In genomic region chr4:10055871-10056270, GRCh38 we compare ENCODE assay signal across 26 cellular contexts.
"Had no signal": no experiment of that assay in that cellular context is flagged by ENCODE, and none has a peak within 500 bp of the region (broad histone marks: within the 10 kb centered on the region; RNA-seq: fewer than 3 reads in every experiment).

No MANE protein-coding gene starts in this region.

- H3K9me3 ChIP-seq: gastroesophageal sphincter, testis had no signal

- H3K4me3 ChIP-seq: gastroesophageal sphincter, testis had no signal

- H3K4me3 Mint-ChIP-seq: activated B cell treated with CpG ODN at 0.5 μM for 24 hours; activated CD4-positive, alpha-beta T cell treated with anti-CD3 and anti-CD28 coated beads for 36 hours; activated naive CD4-positive, alpha-beta T cell treated with anti-CD3 and anti-CD28 coated beads for 36 hours; activated naive CD8-positive, alpha-beta T cell treated with anti-CD3 and anti-CD28 coated beads, Interleukin-2, amount 50 U/mL, for 24 hours; brain; dendritic cell treated with granulocyte-macrophage colony-stimulating factor and Interleukin-4, amounts not matched to agents 40 ng/mL and 50 ng/mL, for 4 days; memory B cell; nephron progenitor cell; stimulated activated naive B cell treated with anti-CD40 and anti-IgM and Interleukin-4, amounts not matched to agents 10 μg/mL and 1 μg/mL and 100 μg/mL, for 72 hours; T-helper 1 cell treated with Interleukin-12 subunit alpha and Interleukin-12 subunit beta and Interleukin-4 antibody, amounts not matched to agents 30 μg/mL and 1 μg/mL, for 36 hours; type B pancreatic cell had no signal

- ATAC-seq: activated CD4-positive, alpha-beta T cell treated with anti-CD3 and anti-CD28 coated beads for 36 hours; activated naive CD8-positive, alpha-beta T cell treated with anti-CD3 and anti-CD28 coated beads, Interleukin-2, amount 50 U/mL, for 24 hours; esophagus mucosa; left cardiac atrium; sciatic nerve; stimulated activated naive B cell treated with anti-CD40 and anti-IgM and Interleukin-4, amounts not matched to agents 10 μg/mL and 1 μg/mL and 100 μg/mL, for 72 hours had no signal

- H3K36me3 Mint-ChIP-seq: brain had no signal

- H3K27ac ChIP-seq: testis had no signal

- DNase-seq: activated B cell treated with CpG ODN at 0.5 μM for 24 hours; activated CD4-positive, alpha-beta T cell treated with anti-CD3 and anti-CD28 coated beads for 36 hours; activated CD4-positive, alpha-beta T cell treated with anti-CD3 and anti-CD28 coated beads, Interleukin-2, amount 50 U/mL, for 4 hours; activated CD8-positive, alpha-beta memory T cell treated with anti-CD3 and anti-CD28 coated beads for 24 hours; activated naive CD4-positive, alpha-beta T cell treated with anti-CD3 and anti-CD28 coated beads for 36 hours; activated naive CD8-positive, alpha-beta T cell treated with anti-CD3 and anti-CD28 coated beads, Interleukin-2, amount 50 U/mL, for 24 hours; activated T-cell treated with anti-CD3 and anti-CD28 coated beads, Interleukin-2, amount 50 U/mL, for 48 hours; anterior cingulate cortex; caudate nucleus; effector CD8-positive, alpha-beta T cell; left cardiac atrium; nephron progenitor cell; nucleus accumbens; stimulated activated CD4-positive, alpha-beta T cell treated with anti-CD3 and anti-CD28 coated beads, Interleukin-2, amount 100 ng/mL, for 48 hours; stimulated activated CD8-positive, alpha-beta memory T cell treated with anti-CD3 and anti-CD28 coated beads, Interleukin-4, amount 100 ng/mL, for 48 hours; stimulated activated naive B cell treated with anti-CD40 and anti-IgM and Interleukin-4, amounts not matched to agents 10 μg/mL and 1 μg/mL and 100 μg/mL, for 72 hours; T1000; testis had no signal

- H3K4me1 Mint-ChIP-seq: activated B cell treated with CpG ODN at 0.5 μM for 24 hours; activated CD4-positive, alpha-beta T cell treated with anti-CD3 and anti-CD28 coated beads for 36 hours; activated naive CD8-positive, alpha-beta T cell treated with anti-CD3 and anti-CD28 coated beads, Interleukin-2, amount 50 U/mL, for 24 hours had no signal

- H3K27me3 Mint-ChIP-seq: activated B cell treated with CpG ODN at 0.5 μM for 24 hours; activated CD4-positive, alpha-beta T cell treated with anti-CD3 and anti-CD28 coated beads for 36 hours; activated naive CD8-positive, alpha-beta T cell treated with anti-CD3 and anti-CD28 coated beads, Interleukin-2, amount 50 U/mL, for 24 hours; memory B cell had no signal

- H3K9me3 Mint-ChIP-seq: activated naive CD4-positive, alpha-beta T cell treated with anti-CD3 and anti-CD28 coated beads for 36 hours; activated naive CD8-positive, alpha-beta T cell treated with anti-CD3 and anti-CD28 coated beads, Interleukin-2, amount 50 U/mL, for 24 hours; dendritic cell treated with granulocyte-macrophage colony-stimulating factor and Interleukin-4, amounts not matched to agents 40 ng/mL and 50 ng/mL, for 4 days; memory B cell; T-helper 1 cell treated with Interleukin-12 subunit alpha and Interleukin-12 subunit beta and Interleukin-4 antibody, amounts not matched to agents 30 μg/mL and 1 μg/mL, for 36 hours had no signal

- H3K27me3 ChIP-seq: gastroesophageal sphincter, testis had no signal

- H3K4me1 ChIP-seq: testis had no signal

- H3K27ac Mint-ChIP-seq: activated B cell treated with CpG ODN at 0.5 μM for 24 hours; activated CD4-positive, alpha-beta T cell treated with anti-CD3 and anti-CD28 coated beads for 36 hours; activated naive CD4-positive, alpha-beta T cell treated with anti-CD3 and anti-CD28 coated beads for 36 hours; activated naive CD8-positive, alpha-beta T cell treated with anti-CD3 and anti-CD28 coated beads, Interleukin-2, amount 50 U/mL, for 24 hours; dendritic cell treated with granulocyte-macrophage colony-stimulating factor and Interleukin-4, amounts not matched to agents 40 ng/mL and 50 ng/mL, for 4 days; memory B cell; nephron progenitor cell; stimulated activated naive B cell treated with anti-CD40 and anti-IgM and Interleukin-4, amounts not matched to agents 10 μg/mL and 1 μg/mL and 100 μg/mL, for 72 hours; T-helper 1 cell treated with Interleukin-12 subunit alpha and Interleukin-12 subunit beta and Interleukin-4 antibody, amounts not matched to agents 30 μg/mL and 1 μg/mL, for 36 hours; type B pancreatic cell had no signal
